ENCODE assay signal across 6 cellular contexts in the genomic region with DNA sequence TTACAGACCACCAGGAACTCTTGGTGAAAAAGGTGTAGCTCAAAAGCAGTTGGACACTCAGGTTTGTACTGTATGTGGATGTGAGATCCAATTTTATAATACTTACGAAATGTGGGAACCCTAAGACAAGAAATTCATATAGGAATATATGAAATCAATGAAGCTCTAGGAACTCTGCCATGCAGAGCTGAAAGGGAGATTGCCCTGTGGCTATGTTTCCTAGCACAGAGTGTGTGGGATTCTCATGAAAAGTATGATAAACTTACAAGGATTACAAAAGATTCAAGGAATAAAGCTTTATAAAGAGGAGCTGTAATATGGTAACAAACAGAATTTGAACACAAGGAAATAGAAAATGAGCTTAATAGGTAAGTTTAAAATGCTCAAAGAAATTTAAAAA.
"Had no signal": no experiment of that assay in that cellular context is flagged by ENCODE, and none has a peak within 500 bp of the region (broad histone marks: within the 10 kb centered on the region; RNA-seq: fewer than 3 reads in every experiment).

No MANE protein-coding gene starts in this region.

- H3K27ac ChIP-seq: HL-60 had no signal

- FAIRE-seq: HepG2, HTR-8/SVneo, K562 had no signal

- H3K4me3 ChIP-seq: K562 had no signal

- DNase-seq: IMR-90, KBM-7 had no signal

- ATAC-seq: HepG2, K562 had no signal
